In the genomic region with DNA sequence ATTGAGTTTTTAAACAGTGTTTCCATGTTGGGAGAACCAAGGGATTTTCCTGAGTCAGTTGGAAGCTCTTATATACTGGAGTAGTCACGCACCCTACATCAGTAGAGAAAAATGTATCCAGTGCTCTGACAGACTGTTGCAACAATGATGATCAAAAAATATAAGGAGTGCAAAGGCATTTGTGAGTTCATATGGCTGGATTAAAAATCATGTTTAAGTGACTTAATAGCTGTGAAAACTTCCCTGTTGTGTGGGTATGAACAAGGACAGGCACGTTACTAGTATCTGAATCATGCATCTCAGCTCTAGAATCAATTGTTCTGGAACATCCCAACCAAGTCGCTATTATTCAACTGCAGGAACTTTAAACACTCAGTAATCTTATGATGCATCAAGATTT, we compare ENCODE assay signal across 16 cellular contexts.
"Had no signal": no experiment of that assay in that cellular context is flagged by ENCODE, and none has a peak within 500 bp of the region (broad histone marks: within the 10 kb centered on the region; RNA-seq: fewer than 3 reads in every experiment).

No MANE protein-coding gene starts in this region.

- H3K27ac Mint-ChIP-seq: activated CD4-positive, alpha-beta memory T cell treated with anti-CD3 and anti-CD28 coated beads for 36 hours; activated T-cell treated with anti-CD3 and anti-CD28 coated beads, Interleukin-2, amount 50 U/mL, for 72 hours; naive thymus-derived CD8-positive, alpha-beta T cell had no signal

- H3K36me3 ChIP-seq: upper lobe of left lung had no signal

- H3K27ac ChIP-seq: upper lobe of left lung had no signal

- ATAC-seq: activated T-cell treated with anti-CD3 and anti-CD28 coated beads, Interleukin-2, amount 50 U/mL, for 72 hours; left colon; mucosa of descending colon; naive thymus-derived CD8-positive, alpha-beta T cell; sciatic nerve had no signal

- H3K27me3 ChIP-seq: upper lobe of left lung had no signal

- FAIRE-seq: astrocyte, colon had no signal

- H3K9me3 ChIP-seq: upper lobe of left lung had no signal

- H3K4me3 Mint-ChIP-seq: activated CD4-positive, alpha-beta memory T cell treated with anti-CD3 and anti-CD28 coated beads for 36 hours; activated T-cell treated with anti-CD3 and anti-CD28 coated beads, Interleukin-2, amount 50 U/mL, for 72 hours; naive thymus-derived CD8-positive, alpha-beta T cell had no signal

- DNase-seq: activated CD4-positive, alpha-beta memory T cell treated with anti-CD3 and anti-CD28 coated beads for 36 hours; activated CD4-positive, alpha-beta T cell treated with anti-CD3 and anti-CD28 coated beads for 1 hour; activated gamma-delta T cell treated with Interleukin-2 at 50 U/mL for 16 hours; activated T-cell treated with anti-CD3 and anti-CD28 coated beads, Interleukin-2, amount 50 U/mL, for 72 hours; left colon; mucosa of descending colon; naive thymus-derived CD8-positive, alpha-beta T cell; occipital lobe; spleen; stimulated activated CD4-positive, alpha-beta T cell treated with anti-CD3 and anti-CD28 coated beads, Interleukin-1b, Interleukin-23, amount 100 ng/mL, for 48 hours; stimulated activated naive CD4-positive, alpha-beta T cell; T-helper 9 cell; upper lobe of left lung had no signal

- H3K4me1 ChIP-seq: upper lobe of left lung had no signal

- H3K4me3 ChIP-seq: mucosa of descending colon, spleen, upper lobe of left lung had no signal
